In genomic region chr15:82103500-82103899, GRCh38 we compare ENCODE assay signal across 13 cellular contexts. TPM values are rescaled to one million over a fixed set of nuclear protein-coding genes. Genes with fewer than 3 reads are reported as not detected.
DNase-seq lines count a peak whose midpoint lies in the region; ATAC-seq and TF ChIP-seq lines count a peak whose summit lies in the region.
"Had no signal": no experiment of that assay in that cellular context is flagged by ENCODE, and none has a peak within 500 bp of the region (broad histone marks: within the 10 kb centered on the region; RNA-seq: fewer than 3 reads in every experiment).

No MANE protein-coding gene starts in this region.

- H3K9me3 Mint-ChIP-seq in HFFc6 (no peaks in the 10 kb centered on the region), Caco-2 (ENCODE audit: unreplicated experiment) (no peaks in the 10 kb centered on the region)
- H3K9me3 Mint-ChIP-seq: activated CD4-positive, alpha-beta T cell treated with anti-CD3 and anti-CD28 coated beads, Interleukin-2, amount 10 ng/mL, durations not matched to agents 24 days and 14 days had no signal

- H3K27ac Mint-ChIP-seq in HFFc6 (no peak overlapping the region), Caco-2 (ENCODE audit: unreplicated experiment) (no peak overlapping the region)
- H3K27ac Mint-ChIP-seq: activated CD4-positive, alpha-beta T cell treated with anti-CD3 and anti-CD28 coated beads, Interleukin-2, amount 10 ng/mL, durations not matched to agents 24 days and 14 days had no signal

- H3K27ac ChIP-seq in RWPE2 (ENCODE audit: poor library complexity, severe bottlenecking) (no peak overlapping the region), thyroid gland (no peak overlapping the region)

- intact Hi-C loops in Caco-2 (cut with micrococcal nuclease; ENCODE audit: unreplicated experiment) (loop anchor here (10.0 kb wide), 1 partner anchor 619 kb away; no protein-coding TSS in a partner anchor), thyroid gland (cut with DNase I) (no loop called here)

- H3K4me1 Mint-ChIP-seq in HFFc6 (ENCODE audit: low read depth) (peaks cover 30% of the 10 kb centered on the region), Caco-2 (ENCODE audit: low read depth, unreplicated experiment) (no peaks in the 10 kb centered on the region)

- peaks cover 5% of the 10 kb centered on the region for H3K27me3 Mint-ChIP-seq in HFFc6 (ENCODE audit: insufficient read depth)
- H3K27me3 Mint-ChIP-seq in Caco-2 (ENCODE audit: insufficient read depth, unreplicated experiment), result peaks cover 9% of the 10 kb centered on the region

- H3K27me3 ChIP-seq in RWPE2 (ENCODE audit: insufficient read depth, poor library complexity, severe bottlenecking), result no peaks in the 10 kb centered on the region
- no peaks in the 10 kb centered on the region for H3K27me3 ChIP-seq in Caco-2 (replicated peaks; ENCODE audit: control insufficient read depth, insufficient read depth, low read length)
- no peaks in the 10 kb centered on the region for H3K27me3 ChIP-seq in thyroid gland

- CTCF ChIA-PET in Caco-2 (lab: Charles Lee), result no interaction called here

- H3K36me3 ChIP-seq in RWPE2 (ENCODE audit: low read depth) (no peaks in the 10 kb centered on the region), Caco-2 (ENCODE audit: control insufficient read depth, insufficient read depth, low read length) (no peaks in the 10 kb centered on the region), thyroid gland (no peaks in the 10 kb centered on the region)

- H3K4me1 ChIP-seq in RWPE2 (ENCODE audit: insufficient read depth, poor library complexity, severe bottlenecking) (peaks cover 11% of the 10 kb centered on the region), Caco-2 (no peaks in the 10 kb centered on the region), thyroid gland (no peaks in the 10 kb centered on the region)

- H3K36me3 Mint-ChIP-seq in HFFc6 (ENCODE audit: low read depth) (no peaks in the 10 kb centered on the region), Caco-2 (ENCODE audit: insufficient read depth, unreplicated experiment) (no peaks in the 10 kb centered on the region)

- no TSS peak for BruUV-seq in Caco-2 (replicated peaks; lab: Mats Ljungman, UMichigan)

- POLR2A ChIA-PET in Caco-2 (lab: Charles Lee), result no interaction called here

- ATAC-seq in RWPE2 (ENCODE audit: low read depth) (peak; percentile 40; the same call in 2 of the 3 replicates), HG03175 (IDR thresholded peaks at IDR 0.05; ENCODE audit: unreplicated experiment) (no peak)

- H3K9me3 ChIP-seq in RWPE2 (ENCODE audit: severe bottlenecking), result no peaks in the 10 kb centered on the region
- no peaks in the 10 kb centered on the region for H3K9me3 ChIP-seq in Caco-2
- H3K9me3 ChIP-seq in thyroid gland, result no peaks in the 10 kb centered on the region

- 77 to 85% methylated on average over 6 of the region's 6 CpGs for WGBS in thyroid gland, 2 donors

- H3K4me3 Mint-ChIP-seq in HFFc6 (no peak overlapping the region), Caco-2 (ENCODE audit: unreplicated experiment) (no peak overlapping the region)
- H3K4me3 Mint-ChIP-seq: activated CD4-positive, alpha-beta T cell treated with anti-CD3 and anti-CD28 coated beads, Interleukin-2, amount 10 ng/mL, durations not matched to agents 24 days and 14 days had no signal

- DNase-seq in COR-L47 (lab: John Stamatoyannopoulos, UW), result peak; percentile 19
- DNase-seq in HFFc6, result no peak
- DNase-seq in RWPE2 (ENCODE audit: low spot score), result no peak
- no peak for DNase-seq in fibroblast of mammary gland (ENCODE audit: low read depth)
- DNase-seq in Caco-2, result no peak
- no peak for DNase-seq in thyroid gland
- DNase-seq: activated CD4-positive, alpha-beta T cell treated with anti-CD3 and anti-CD28 coated beads, Interleukin-2, amount 10 ng/mL, durations not matched to agents 24 days and 14 days; amniotic stem cell; Calu3; NCI-H510A; Right ventricle myocardium superior; small intestine had no signal

- TF ChIP-seq CTCF in HFFc6 (IDR thresholded peaks at IDR 0.05), result peak; percentile 52
- TF ChIP-seq CTCF in RWPE2 (IDR thresholded peaks at IDR 0.05; ENCODE audit: poor library complexity, severe bottlenecking), result peak; percentile 82
- TF ChIP-seq CTCF in fibroblast of mammary gland (conservative IDR thresholded peaks at IDR 0.05; ENCODE audit: control insufficient read depth, insufficient read depth, low read depth, low read length), result peak; percentile 6
- no peak for TF ChIP-seq CTCF in Caco-2 (IDR thresholded peaks at IDR 0.05; ENCODE audit: insufficient read depth in 1 of 2, low read depth in 1 of 2, low read length in 1 of 2, severe bottlenecking in 1 of 2, unreplicated experiment in 1 of 2)
- no peak for TF ChIP-seq CTCF in thyroid gland (IDR thresholded peaks at IDR 0.05)

- H3K4me3 ChIP-seq in RWPE2 (ENCODE audit: severe bottlenecking) (no peak overlapping the region), fibroblast of mammary gland (ENCODE audit: control insufficient read depth, low read depth, low read length) (no peak overlapping the region), Caco-2 (ENCODE audit: low read depth, low read length) (no peak overlapping the region), thyroid gland (replicated peaks in 1 of 3) (no peak overlapping the region)

- no peak for TF ChIP-seq POLR2A in thyroid gland (IDR thresholded peaks at IDR 0.05)

RNA-seq across cellular contexts. Expression of gene MEX3B, which starts 57.7 kb away (rescaled TPM):
- total RNA-seq in HFFc6 (2021; fragmentation: NEBNext Ultra II Directional; extraction: Animal tissue kit (Norgen Biotek cat#: 25700)), result 1 to 10 TPM; 4.0 to 5.4 (median 4.9) TPM
- total RNA-seq in Caco-2 (2022), result 0.28 and 0.34 TPM in 2 replicates
- total RNA-seq in thyroid gland, result 1 to 10 TPM in 2 of 4 donors, under 1 TPM in 2; 0.73 to 1.8 (median 1.1) TPM

Comparison
In these comparisons a context has a peak if more than half of its experiments do, and no peak if none do; other contexts are left out.
1. CTCF ChIP-seq: peak in HFFc6 (single experiment), RWPE2 (single experiment) and fibroblast of mammary gland (single experiment); none in Caco-2 (0 of 2) and thyroid gland (0 of 6).